Comparison of ENCODE assay signal across 8 cellular contexts in genomic region chr6:118894425-118895240, GRCh38. TPM values are rescaled to one million over a fixed set of nuclear protein-coding genes. Genes with fewer than 3 reads are reported as not detected.
DNase-seq lines count a peak whose midpoint lies in the region; ATAC-seq, FAIRE-seq and TF ChIP-seq lines count a peak whose summit lies in the region.

No MANE protein-coding gene starts in this region.

- CTCF ChIA-PET in endothelial cell of umbilical vein (lab: Charles Lee): interaction anchor here (1.1 to 2.9 kb wide), 6 partner anchors 10 to 243 kb away, joined by 3 to 16 read pairs (median 5); partner anchors contain the start of gene CEP85L

- H2AFZ ChIP-seq in ACC112 (ENCODE audit: low read length, unreplicated experiment) (peak overlapping the region; percentile 49), endothelial cell of umbilical vein (ENCODE audit: low read depth, low read length) (peak overlapping the region; percentile 47)

- peaks cover 4% of the 10 kb centered on the region; the same call in 1 of the 2 replicates for H3K36me3 ChIP-seq in ACC112 (ENCODE audit: insufficient read depth, low read length)
- no peaks in the 10 kb centered on the region for H3K36me3 ChIP-seq in endothelial cell of umbilical vein (ENCODE audit: control insufficient read depth in 2 of 2, extremely low read depth in 1 of 2, insufficient read depth in 2 of 2, low read length in 2 of 2)

- peak; percentile 67 for TF ChIP-seq POLR2A in endothelial cell of umbilical vein (IDR thresholded peaks at IDR 0.05; ENCODE audit: low read depth, low read length)

- H3K9ac ChIP-seq in endothelial cell of umbilical vein (replicated peaks; ENCODE audit: extremely low read depth, insufficient read depth, low read length): peak overlapping the region; percentile 96

- no peaks in the 10 kb centered on the region for H3K27me3 ChIP-seq in ACC112 (ENCODE audit: insufficient read depth, low read length)
- H3K27me3 ChIP-seq in endothelial cell of umbilical vein (ENCODE audit: control insufficient read depth in 2 of 2, insufficient read depth in 2 of 2, low read length in 2 of 2): no peaks in the 10 kb centered on the region
- H3K27me3 ChIP-seq in mononuclear cell (ENCODE audit: insufficient read depth, low read length): no peaks in the 10 kb centered on the region

- ATAC-seq in GM18520 (IDR thresholded peaks at IDR 0.05; ENCODE audit: unreplicated experiment): peak; percentile 33
- ATAC-seq in HG03039 (IDR thresholded peaks at IDR 0.05; ENCODE audit: unreplicated experiment): peak; percentile 33

- peak overlapping the region; percentile 96 for H3K4me3 ChIP-seq in ACC112 (ENCODE audit: low read depth, low read length)
- peak overlapping the region; percentile 56 to 99 (median 87) for H3K4me3 ChIP-seq in endothelial cell of umbilical vein (replicated peaks in 1 of 3; ENCODE audit: insufficient read depth in 1 of 3, low read depth in 1 of 3, low read length in 3 of 3)
- peak overlapping the region; percentile 89 for H3K4me3 ChIP-seq in mononuclear cell (ENCODE audit: low read length)

- POLR2A ChIA-PET in endothelial cell of umbilical vein (lab: Charles Lee): interaction anchor here (0.6 to 1.6 kb wide), 2 partner anchors 40 to 1699 kb away, joined by 3 to 4 read pairs; partner anchors contain the start of gene MCM9

- dilution Hi-C loops in endothelial cell of umbilical vein (cut with MboI; ENCODE audit: extremely low pct_ligation_motif_present, low sequenced_read_pairs): no loop called here

- intact Hi-C loops in endothelial cell of umbilical vein (cut with micrococcal nuclease): loop anchor here (1.0 to 10.0 kb wide), 5 partner anchors 24 to 1400 kb away; partner anchors contain the start of genes CEP85L and MCM9

- BruUV-seq in endothelial cell of umbilical vein (replicated peaks; lab: Mats Ljungman, UMichigan): TSS peak; percentile 52

- H3K9me1 ChIP-seq in endothelial cell of umbilical vein (replicated peaks; ENCODE audit: control insufficient read depth, extremely low read depth, insufficient read depth, low read length): no peaks in the 10 kb centered on the region

- TF ChIP-seq CTCF in endothelial cell of umbilical vein (IDR thresholded peaks at IDR 0.05; ENCODE audit: extremely low read depth in 1 of 2, insufficient read depth in 1 of 2, low read depth in 1 of 2, low read length in 2 of 2): peak in 1 of 2 donors; percentile 7

- H3K4me2 ChIP-seq in endothelial cell of umbilical vein (ENCODE audit: insufficient read depth, low read length): peak overlapping the region; percentile 77

- H3K27ac ChIP-seq in ACC112 (ENCODE audit: low read depth, low read length) (peak overlapping the region; percentile 85), endothelial cell of umbilical vein (ENCODE audit: insufficient read depth, low read depth, low read length) (peak overlapping the region; percentile 91)

- H3K4me1 ChIP-seq in ACC112 (ENCODE audit: control insufficient read depth, insufficient read depth, low read length, unreplicated experiment) (peaks cover 24% of the 10 kb centered on the region), endothelial cell of umbilical vein (ENCODE audit: control insufficient read depth, extremely low read depth, insufficient read depth, low read length) (peaks cover 18% of the 10 kb centered on the region), mononuclear cell (ENCODE audit: insufficient read depth, low read length) (peaks cover 55% of the 10 kb centered on the region)

- FAIRE-seq in endothelial cell of umbilical vein (lab: Jason Lieb, UNC): no peak

- no peaks in the 10 kb centered on the region for H4K20me1 ChIP-seq in endothelial cell of umbilical vein (replicated peaks; ENCODE audit: control insufficient read depth, extremely low read depth, insufficient read depth, low read length)

- DNase-seq in NCI-H69 (lab: John Stamatoyannopoulos, UW): peak; percentile 78
- peak; percentile 24 for DNase-seq in activated CD8-positive, alpha-beta memory T cell treated with anti-CD3 and anti-CD28 coated beads, Interleukin-2, amount 50 U/mL, for 1 hour (ENCODE audit: extremely low read depth)
- peak; percentile 68 for DNase-seq in endothelial cell of umbilical vein (ENCODE audit: low read depth, low spot score)
- DNase-seq in stimulated activated CD8-positive, alpha-beta memory T cell treated with anti-CD3 and anti-CD28 coated beads, Interleukin-4, amount 100 ng/mL, for 1 hour (ENCODE audit: low read depth in 2 of 2, low spot score in 1 of 2): peak; percentile 17 to 41

- H3K9me3 ChIP-seq in endothelial cell of umbilical vein (replicated peaks; ENCODE audit: control insufficient read depth, insufficient read depth, low read length) (no peaks in the 10 kb centered on the region), mononuclear cell (ENCODE audit: low read depth, low read length) (no peaks in the 10 kb centered on the region)

- H3K79me2 ChIP-seq in ACC112 (ENCODE audit: control insufficient read depth, insufficient read depth, low read length, unreplicated experiment): peaks cover 67% of the 10 kb centered on the region
- peaks cover 63% of the 10 kb centered on the region for H3K79me2 ChIP-seq in endothelial cell of umbilical vein (ENCODE audit: control insufficient read depth, insufficient read depth, low read length)

TF ChIP-seq in endothelial cell of umbilical vein, 7 proteins besides CTCF, POLR2A, EP300 and RAD21:
- TF ChIP-seq POLR2AphosphoS5 (IDR thresholded peaks at IDR 0.05; ENCODE audit: insufficient read depth, low read depth, low read length) (peak; percentile 30), FOS (IDR thresholded peaks at IDR 0.05; ENCODE audit: borderline replicate concordance, insufficient read depth, low read length) (no peak)

RNA-seq across cellular contexts. Expression of gene ASF1A, which starts 0.7 kb away (rescaled TPM):
- total RNA-seq in endothelial cell of umbilical vein: 38.4 TPM in 2 replicates
- 8.8 and 17.6 TPM in 2 replicates for polyA plus RNA-seq in endothelial cell of umbilical vein
- polyA plus RNA-seq in endothelial cell of umbilical vein (2011; cell fraction: cytosol; rRNA removed): 14.5 and 14.6 TPM in 2 replicates
- polyA plus RNA-seq in endothelial cell of umbilical vein (2011; cell fraction: nucleus; rRNA removed): 10.6 and 11.1 TPM in 2 replicates
- polyA plus RNA-seq in endothelial cell of umbilical vein (2012): 18.4 and 33.7 TPM in 2 replicates
- polyA minus RNA-seq in endothelial cell of umbilical vein: 11.0 and 12.2 TPM in 2 replicates
- polyA minus RNA-seq in endothelial cell of umbilical vein (2011; cell fraction: cytosol; rRNA and poly(A)+ RNA removed): 10.2 TPM
- 10.8 and 20.0 TPM in 2 replicates for polyA minus RNA-seq in endothelial cell of umbilical vein (2011; cell fraction: nucleus; rRNA and poly(A)+ RNA removed)
- 11.2 TPM for total RNA-seq in mononuclear cell

RNA-seq across cellular contexts. Expression of gene MCM9, which starts 40.3 kb away (rescaled TPM):
- total RNA-seq in endothelial cell of umbilical vein (14.1 and 14.6 TPM in 2 replicates), mononuclear cell (42.0 TPM)
- polyA plus RNA-seq in endothelial cell of umbilical vein: 1.3 and 2.0 TPM in 2 replicates
- 2.7 and 2.8 TPM in 2 replicates for polyA plus RNA-seq in endothelial cell of umbilical vein (2011; cell fraction: cytosol; rRNA removed)
- polyA plus RNA-seq in endothelial cell of umbilical vein (2011; cell fraction: nucleus; rRNA removed): 11.2 and 12.9 TPM in 2 replicates
- polyA plus RNA-seq in endothelial cell of umbilical vein (2012): 6.9 and 9.5 TPM in 2 replicates
- polyA minus RNA-seq in endothelial cell of umbilical vein: 14.3 and 15.0 TPM in 2 replicates
- polyA minus RNA-seq in endothelial cell of umbilical vein (2011; cell fraction: cytosol; rRNA and poly(A)+ RNA removed): 3.3 TPM
- polyA minus RNA-seq in endothelial cell of umbilical vein (2011; cell fraction: nucleus; rRNA and poly(A)+ RNA removed): 37.2 and 39.8 TPM in 2 replicates

Comparison
In these comparisons a context has a peak if more than half of its experiments do, and no peak if none do; other contexts are left out.
1. Peak in every context shown above with its lines: DNase-seq, ATAC-seq, H3K4me3 ChIP-seq and H3K27ac ChIP-seq.
2. DNase-seq: peak in every context shown above with its lines; median percentile 78 in NCI-H69; 68 in endothelial cell of umbilical vein; 29 in stimulated activated CD8-positive, alpha-beta memory T cell treated with anti-CD3 and anti-CD28 coated beads, Interleukin-4, amount 100 ng/mL, for 1 hour; 24 in activated CD8-positive, alpha-beta memory T cell treated with anti-CD3 and anti-CD28 coated beads, Interleukin-2, amount 50 U/mL, for 1 hour.